Comparison of ENCODE assay signal across 8 cellular contexts in genomic region chr15:40307421-40308165, GRCh38.
DNase-seq lines count a peak whose midpoint lies in the region; ATAC-seq and TF ChIP-seq lines count a peak whose summit lies in the region.

Gene PLCB2 (minus strand): TSS chr15:40307935. CDS start chr15:40307672, 263 bp downstream.

- H3K9me3 Mint-ChIP-seq in nephron: no peaks in the 10 kb centered on the region

- H3K4me1 ChIP-seq in duodenal mucosa (ENCODE audit: control insufficient read depth in 1 of 2, insufficient read depth in 2 of 2, low read length in 2 of 2): peaks cover 0 to 17% of the 10 kb centered on the region in 2 donors
- no peaks in the 10 kb centered on the region for H3K4me1 ChIP-seq in tibial artery

- H3K27ac ChIP-seq in duodenal mucosa (ENCODE audit: low read depth, low read length) (peak within 1 kb of the TSS; percentile 67), tibial artery (no peak within 1 kb of the TSS)

- H3K4me3 Mint-ChIP-seq in nephron: peak within 1 kb of the TSS; percentile 35 to 60 (median 37)

- H3K4me1 Mint-ChIP-seq in nephron: peaks cover 25% of the 10 kb centered on the region

- no peaks in the 10 kb centered on the region for H3K36me3 Mint-ChIP-seq in nephron (ENCODE audit: low read depth)

- TF ChIP-seq CTCF in LNCaP clone FGC (IDR thresholded peaks at IDR 0.05; ENCODE audit: control insufficient read depth, extremely low read depth, insufficient read depth) (peak; percentile 16; the same call in 1 of the 2 replicates), nephron (IDR thresholded peaks at IDR 0.05; ENCODE audit: unreplicated experiment in 3 of 3) (peak in 1 of 3 experiments; percentile 17), tibial artery (IDR thresholded peaks at IDR 0.05) (no peak)

- intact Hi-C loops in tibial artery (cut with DNase I; ENCODE audit: low total_unique reads): no loop called here

- peaks cover 48% of the 10 kb centered on the region for H3K27me3 Mint-ChIP-seq in nephron (ENCODE audit: low read depth)

- DNase-seq in CD1c-positive myeloid dendritic cell (ENCODE audit: extremely low spot score): peak; percentile 80
- no peak for DNase-seq in LNCaP clone FGC (ENCODE audit: low read depth)
- DNase-seq in activated CD4-positive, alpha-beta T cell treated with anti-CD3 and anti-CD28 coated beads for 24 hours (ENCODE audit: low read depth in 2 of 2): peak; percentile 39 to 48
- no peak for DNase-seq in tibial artery
- no peak for DNase-seq in cortex of kidney (lab: John Stamatoyannopoulos, UW)

- ATAC-seq in GM19455 (IDR thresholded peaks at IDR 0.05; ENCODE audit: unreplicated experiment): peak; percentile 58

- peaks cover 0 to 1% of the 10 kb centered on the region in 2 donors for H3K36me3 ChIP-seq in duodenal mucosa (ENCODE audit: control insufficient read depth in 1 of 2, insufficient read depth in 2 of 2, low read length in 2 of 2)
- no peaks in the 10 kb centered on the region for H3K36me3 ChIP-seq in tibial artery

- H3K4me3 ChIP-seq in LNCaP clone FGC (ENCODE audit: low read depth, low read length) (no peak within 1 kb of the TSS), duodenal mucosa (ENCODE audit: low read depth in 1 of 2, low read length in 2 of 2) (peak within 1 kb of the TSS; percentile 61 to 72), tibial artery (peak within 1 kb of the TSS; percentile 22 to 38)

- H3K9ac ChIP-seq in duodenal mucosa (ENCODE audit: low read depth in 1 of 2, low read length in 2 of 2): peak within 1 kb of the TSS; percentile 48 to 66

- no peak within 1 kb of the TSS for H3K27ac Mint-ChIP-seq in nephron

- no peaks in the 10 kb centered on the region for H3K9me3 ChIP-seq in duodenal mucosa (ENCODE audit: control insufficient read depth in 1 of 2, low read length in 2 of 2)
- no peaks in the 10 kb centered on the region for H3K9me3 ChIP-seq in tibial artery

- H3K27me3 ChIP-seq in duodenal mucosa (ENCODE audit: control insufficient read depth in 1 of 2, insufficient read depth in 2 of 2, low read length in 2 of 2): peaks cover 0 to 4% of the 10 kb centered on the region in 2 donors
- peaks cover 0 to 47% of the 10 kb centered on the region in 2 donors for H3K27me3 ChIP-seq in tibial artery

Comparison
In these comparisons a context has a peak if more than half of its experiments do, and no peak if none do; other contexts are left out.
1. DNase-seq: peak in CD1c-positive myeloid dendritic cell (single experiment) and activated CD4-positive, alpha-beta T cell treated with anti-CD3 and anti-CD28 coated beads for 24 hours (2 of 2); none in LNCaP clone FGC (single experiment), tibial artery (0 of 2) and cortex of kidney (single experiment).